ENCODE assay signal across 1 cellular context in the genomic region with DNA sequence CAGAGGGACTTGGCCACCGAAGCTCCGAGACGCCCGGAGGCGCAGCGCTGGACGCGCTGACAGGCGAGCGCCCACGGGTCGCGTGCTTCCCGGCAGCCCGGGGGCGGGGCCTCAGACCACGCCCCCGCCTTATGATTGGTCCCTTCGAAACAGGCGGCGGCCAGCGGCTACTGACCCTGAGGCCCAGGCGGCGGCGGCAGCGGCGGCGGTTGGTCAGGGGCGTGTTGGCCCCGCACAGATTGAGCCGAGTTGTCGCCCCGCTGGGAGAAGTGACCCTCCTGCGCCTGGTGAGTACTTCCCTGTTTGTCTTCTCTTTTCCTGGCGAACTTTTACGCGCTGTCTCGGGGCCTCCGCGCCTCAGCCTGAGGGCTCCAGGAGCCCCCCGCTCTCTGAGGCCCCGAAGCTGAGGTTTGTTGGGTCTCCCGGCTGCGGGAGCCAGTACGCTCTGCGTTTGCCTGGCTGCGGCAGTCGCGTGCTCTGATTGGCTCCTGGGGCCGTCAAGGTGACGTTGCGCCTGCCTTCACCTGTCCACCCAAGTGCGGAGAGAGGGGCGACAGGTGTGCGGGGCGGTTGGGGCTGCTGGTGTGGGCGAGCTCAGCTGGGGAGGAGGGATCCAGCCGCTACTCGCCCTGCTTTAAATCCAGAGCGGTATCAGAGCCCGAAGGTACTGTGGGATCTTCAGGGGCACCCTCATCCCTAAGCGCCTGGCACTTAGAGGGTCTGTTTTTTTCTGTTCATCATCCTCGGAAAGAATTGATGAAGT.
TF ChIP-seq lines count a peak whose summit lies in the region.

A gene (plus strand): TSS at position 186 of the 763 bp plus-strand sequence. CDS start 21,221 bp downstream, outside the sequence.

TF ChIP-seq in HepG2, 621 proteins besides CTCF, POLR2A, EP300 and RAD21 (continued from another document and continues in another):
- TF ChIP-seq, protein P1, sequence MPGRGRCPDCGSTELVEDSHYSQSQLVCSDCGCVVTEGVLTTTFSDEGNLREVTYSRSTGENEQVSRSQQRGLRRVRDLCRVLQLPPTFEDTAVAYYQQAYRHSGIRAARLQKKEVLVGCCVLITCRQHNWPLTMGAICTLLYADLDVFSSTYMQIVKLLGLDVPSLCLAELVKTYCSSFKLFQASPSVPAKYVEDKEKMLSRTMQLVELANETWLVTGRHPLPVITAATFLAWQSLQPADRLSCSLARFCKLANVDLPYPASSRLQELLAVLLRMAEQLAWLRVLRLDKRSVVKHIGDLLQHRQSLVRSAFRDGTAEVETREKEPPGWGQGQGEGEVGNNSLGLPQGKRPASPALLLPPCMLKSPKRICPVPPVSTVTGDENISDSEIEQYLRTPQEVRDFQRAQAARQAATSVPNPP (CRISPR knock-in tag; IDR thresholded peaks at IDR 0.05): peak; percentile 87; the same call in 1 of the 2 replicates
- TF ChIP-seq ZNF235 (CRISPR knock-in tag; IDR thresholded peaks at IDR 0.05; ENCODE audit: borderline replicate concordance): peak; percentile 67; the same call in 1 of the 2 replicates
- 0 out of 2 replicates have a peak, but pooled peaks have one; percentile 44 for TF ChIP-seq ZSCAN29 (CRISPR knock-in tag; conservative IDR thresholded peaks at IDR 0.05)
- peak; percentile 40 for TF ChIP-seq ZFP90 (CRISPR knock-in tag; IDR thresholded peaks at IDR 0.05; ENCODE audit: borderline replicate concordance)
- TF ChIP-seq PHF20 (CRISPR knock-in tag; IDR thresholded peaks at IDR 0.05): peak; percentile 67
- peak; percentile 53 for TF ChIP-seq CBFB (CRISPR knock-in tag; IDR thresholded peaks at IDR 0.05)
- peak; percentile 95 for TF ChIP-seq SAP130 (CRISPR knock-in tag; IDR thresholded peaks at IDR 0.05; ENCODE audit: low read depth)
- TF ChIP-seq, protein P2, sequence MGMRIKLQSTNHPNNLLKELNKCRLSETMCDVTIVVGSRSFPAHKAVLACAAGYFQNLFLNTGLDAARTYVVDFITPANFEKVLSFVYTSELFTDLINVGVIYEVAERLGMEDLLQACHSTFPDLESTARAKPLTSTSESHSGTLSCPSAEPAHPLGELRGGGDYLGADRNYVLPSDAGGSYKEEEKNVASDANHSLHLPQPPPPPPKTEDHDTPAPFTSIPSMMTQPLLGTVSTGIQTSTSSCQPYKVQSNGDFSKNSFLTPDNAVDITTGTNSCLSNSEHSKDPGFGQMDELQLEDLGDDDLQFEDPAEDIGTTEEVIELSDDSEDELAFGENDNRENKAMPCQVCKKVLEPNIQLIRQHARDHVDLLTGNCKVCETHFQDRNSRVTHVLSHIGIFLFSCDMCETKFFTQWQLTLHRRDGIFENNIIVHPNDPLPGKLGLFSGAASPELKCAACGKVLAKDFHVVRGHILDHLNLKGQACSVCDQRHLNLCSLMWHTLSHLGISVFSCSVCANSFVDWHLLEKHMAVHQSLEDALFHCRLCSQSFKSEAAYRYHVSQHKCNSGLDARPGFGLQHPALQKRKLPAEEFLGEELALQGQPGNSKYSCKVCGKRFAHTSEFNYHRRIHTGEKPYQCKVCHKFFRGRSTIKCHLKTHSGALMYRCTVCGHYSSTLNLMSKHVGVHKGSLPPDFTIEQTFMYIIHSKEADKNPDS (CRISPR knock-in tag; IDR thresholded peaks at IDR 0.05): peak; percentile 71; the same call in 1 of the 2 replicates
- TF ChIP-seq FOXJ3 (CRISPR knock-in tag; IDR thresholded peaks at IDR 0.05; ENCODE audit: borderline replicate concordance): no peak
- TF ChIP-seq ZNF749 (CRISPR knock-in tag; IDR thresholded peaks at IDR 0.05; ENCODE audit: borderline replicate concordance): peak; percentile 81; the same call in 1 of the 2 replicates
- TF ChIP-seq POLR2G (IDR thresholded peaks at IDR 0.05; ENCODE audit: low read depth, low read length): peak; percentile 80
- TF ChIP-seq ZNF232 (CRISPR knock-in tag; IDR thresholded peaks at IDR 0.05; ENCODE audit: borderline replicate concordance): no peak; the same call in 1 of the 2 replicates
- TF ChIP-seq DR1 (CRISPR knock-in tag; IDR thresholded peaks at IDR 0.05): peak; percentile 64; the same call in 1 of the 2 replicates
- no peak; the same call in 1 of the 2 replicates for TF ChIP-seq NCOA2 (CRISPR knock-in tag; IDR thresholded peaks at IDR 0.05)
- peak; percentile 26; the same call in 1 of the 2 replicates for TF ChIP-seq FOXA3 (CRISPR knock-in tag; IDR thresholded peaks at IDR 0.05)
- TF ChIP-seq KLF6 (CRISPR knock-in tag; IDR thresholded peaks at IDR 0.05): peak; percentile 79; the same call in 1 of the 2 replicates
- peak; percentile 59; the same call in 1 of the 2 replicates for TF ChIP-seq ZSCAN31 (CRISPR knock-in tag; IDR thresholded peaks at IDR 0.05; ENCODE audit: low read depth)
- peak; percentile 83 for TF ChIP-seq SALL1 (CRISPR knock-in tag; IDR thresholded peaks at IDR 0.05)
- TF ChIP-seq, protein P3, sequence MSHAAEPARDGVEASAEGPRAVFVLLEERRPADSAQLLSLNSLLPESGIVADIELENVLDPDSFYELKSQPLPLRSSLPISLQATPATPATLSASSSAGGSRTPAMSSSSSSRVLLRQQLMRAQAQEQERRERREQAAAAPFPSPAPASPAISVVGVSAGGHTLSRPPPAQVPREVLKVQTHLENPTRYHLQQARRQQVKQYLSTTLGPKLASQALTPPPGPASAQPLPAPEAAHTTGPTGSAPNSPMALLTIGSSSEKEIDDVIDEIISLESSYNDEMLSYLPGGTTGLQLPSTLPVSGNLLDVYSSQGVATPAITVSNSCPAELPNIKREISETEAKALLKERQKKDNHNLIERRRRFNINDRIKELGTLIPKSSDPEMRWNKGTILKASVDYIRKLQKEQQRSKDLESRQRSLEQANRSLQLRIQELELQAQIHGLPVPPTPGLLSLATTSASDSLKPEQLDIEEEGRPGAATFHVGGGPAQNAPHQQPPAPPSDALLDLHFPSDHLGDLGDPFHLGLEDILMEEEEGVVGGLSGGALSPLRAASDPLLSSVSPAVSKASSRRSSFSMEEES (CRISPR knock-in tag; IDR thresholded peaks at IDR 0.05): peak; percentile 77
- no peak for TF ChIP-seq ZNF24 (IDR thresholded peaks at IDR 0.05)
- TF ChIP-seq ZFP36L1 (CRISPR knock-in tag; IDR thresholded peaks at IDR 0.05): peak; percentile 94; the same call in 1 of the 2 replicates
- TF ChIP-seq, protein P4, sequence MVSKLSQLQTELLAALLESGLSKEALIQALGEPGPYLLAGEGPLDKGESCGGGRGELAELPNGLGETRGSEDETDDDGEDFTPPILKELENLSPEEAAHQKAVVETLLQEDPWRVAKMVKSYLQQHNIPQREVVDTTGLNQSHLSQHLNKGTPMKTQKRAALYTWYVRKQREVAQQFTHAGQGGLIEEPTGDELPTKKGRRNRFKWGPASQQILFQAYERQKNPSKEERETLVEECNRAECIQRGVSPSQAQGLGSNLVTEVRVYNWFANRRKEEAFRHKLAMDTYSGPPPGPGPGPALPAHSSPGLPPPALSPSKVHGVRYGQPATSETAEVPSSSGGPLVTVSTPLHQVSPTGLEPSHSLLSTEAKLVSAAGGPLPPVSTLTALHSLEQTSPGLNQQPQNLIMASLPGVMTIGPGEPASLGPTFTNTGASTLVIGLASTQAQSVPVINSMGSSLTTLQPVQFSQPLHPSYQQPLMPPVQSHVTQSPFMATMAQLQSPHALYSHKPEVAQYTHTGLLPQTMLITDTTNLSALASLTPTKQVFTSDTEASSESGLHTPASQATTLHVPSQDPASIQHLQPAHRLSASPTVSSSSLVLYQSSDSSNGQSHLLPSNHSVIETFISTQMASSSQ (IDR thresholded peaks at IDR 0.05; ENCODE audit: low read depth): no peak
- TF ChIP-seq, protein P4 (CRISPR knock-in tag; IDR thresholded peaks at IDR 0.05; ENCODE audit: borderline replicate concordance): peak; percentile 70
- TF ChIP-seq AGO2 (optimal IDR thresholded peaks at IDR 0.05; ENCODE audit: low read depth, low read length): no peak
- TF ChIP-seq, protein P5, sequence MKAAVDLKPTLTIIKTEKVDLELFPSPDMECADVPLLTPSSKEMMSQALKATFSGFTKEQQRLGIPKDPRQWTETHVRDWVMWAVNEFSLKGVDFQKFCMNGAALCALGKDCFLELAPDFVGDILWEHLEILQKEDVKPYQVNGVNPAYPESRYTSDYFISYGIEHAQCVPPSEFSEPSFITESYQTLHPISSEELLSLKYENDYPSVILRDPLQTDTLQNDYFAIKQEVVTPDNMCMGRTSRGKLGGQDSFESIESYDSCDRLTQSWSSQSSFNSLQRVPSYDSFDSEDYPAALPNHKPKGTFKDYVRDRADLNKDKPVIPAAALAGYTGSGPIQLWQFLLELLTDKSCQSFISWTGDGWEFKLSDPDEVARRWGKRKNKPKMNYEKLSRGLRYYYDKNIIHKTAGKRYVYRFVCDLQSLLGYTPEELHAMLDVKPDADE (CRISPR knock-in tag; IDR thresholded peaks at IDR 0.05): no peak
- TF ChIP-seq ZNF792 (CRISPR knock-in tag; IDR thresholded peaks at IDR 0.05): no peak
- no peak for TF ChIP-seq JARID2 (CRISPR knock-in tag; IDR thresholded peaks at IDR 0.05; ENCODE audit: insufficient replicate concordance)
- no peak for TF ChIP-seq DNMT3B (CRISPR knock-in tag; conservative IDR thresholded peaks at IDR 0.05)
- TF ChIP-seq, protein P6, sequence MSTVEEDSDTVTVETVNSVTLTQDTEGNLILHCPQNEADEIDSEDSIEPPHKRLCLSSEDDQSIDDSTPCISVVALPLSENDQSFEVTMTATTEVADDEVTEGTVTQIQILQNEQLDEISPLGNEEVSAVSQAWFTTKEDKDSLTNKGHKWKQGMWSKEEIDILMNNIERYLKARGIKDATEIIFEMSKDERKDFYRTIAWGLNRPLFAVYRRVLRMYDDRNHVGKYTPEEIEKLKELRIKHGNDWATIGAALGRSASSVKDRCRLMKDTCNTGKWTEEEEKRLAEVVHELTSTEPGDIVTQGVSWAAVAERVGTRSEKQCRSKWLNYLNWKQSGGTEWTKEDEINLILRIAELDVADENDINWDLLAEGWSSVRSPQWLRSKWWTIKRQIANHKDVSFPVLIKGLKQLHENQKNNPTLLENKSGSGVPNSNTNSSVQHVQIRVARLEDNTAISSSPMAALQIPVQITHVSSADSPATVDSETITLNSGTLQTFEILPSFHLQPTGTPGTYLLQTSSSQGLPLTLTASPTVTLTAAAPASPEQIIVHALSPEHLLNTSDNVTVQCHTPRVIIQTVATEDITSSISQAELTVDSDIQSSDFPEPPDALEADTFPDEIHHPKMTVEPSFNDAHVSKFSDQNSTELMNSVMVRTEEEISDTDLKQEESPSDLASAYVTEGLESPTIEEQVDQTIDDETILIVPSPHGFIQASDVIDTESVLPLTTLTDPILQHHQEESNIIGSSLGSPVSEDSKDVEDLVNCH (CRISPR knock-in tag; IDR thresholded peaks at IDR 0.05): no peak
- TF ChIP-seq, protein P7, sequence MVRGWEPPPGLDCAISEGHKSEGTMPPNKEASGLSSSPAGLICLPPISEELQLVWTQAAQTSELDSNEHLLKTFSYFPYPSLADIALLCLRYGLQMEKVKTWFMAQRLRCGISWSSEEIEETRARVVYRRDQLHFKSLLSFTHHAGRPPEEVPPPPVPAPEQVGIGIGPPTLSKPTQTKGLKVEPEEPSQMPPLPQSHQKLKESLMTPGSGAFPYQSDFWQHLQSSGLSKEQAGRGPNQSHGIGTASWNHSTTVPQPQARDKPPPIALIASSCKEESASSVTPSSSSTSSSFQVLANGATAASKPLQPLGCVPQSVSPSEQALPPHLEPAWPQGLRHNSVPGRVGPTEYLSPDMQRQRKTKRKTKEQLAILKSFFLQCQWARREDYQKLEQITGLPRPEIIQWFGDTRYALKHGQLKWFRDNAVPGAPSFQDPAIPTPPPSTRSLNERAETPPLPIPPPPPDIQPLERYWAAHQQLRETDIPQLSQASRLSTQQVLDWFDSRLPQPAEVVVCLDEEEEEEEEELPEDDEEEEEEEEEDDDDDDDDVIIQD (CRISPR knock-in tag; IDR thresholded peaks at IDR 0.05; ENCODE audit: low read depth): peak; percentile 65
- TF ChIP-seq ZNF589 (CRISPR knock-in tag; conservative IDR thresholded peaks at IDR 0.05): 0 out of 2 replicates have a peak, but pooled peaks have one; percentile 33
- TF ChIP-seq ZNF34 (CRISPR knock-in tag; IDR thresholded peaks at IDR 0.05; ENCODE audit: borderline replicate concordance): peak; percentile 80; the same call in 1 of the 2 replicates
- TF ChIP-seq, protein P8, sequence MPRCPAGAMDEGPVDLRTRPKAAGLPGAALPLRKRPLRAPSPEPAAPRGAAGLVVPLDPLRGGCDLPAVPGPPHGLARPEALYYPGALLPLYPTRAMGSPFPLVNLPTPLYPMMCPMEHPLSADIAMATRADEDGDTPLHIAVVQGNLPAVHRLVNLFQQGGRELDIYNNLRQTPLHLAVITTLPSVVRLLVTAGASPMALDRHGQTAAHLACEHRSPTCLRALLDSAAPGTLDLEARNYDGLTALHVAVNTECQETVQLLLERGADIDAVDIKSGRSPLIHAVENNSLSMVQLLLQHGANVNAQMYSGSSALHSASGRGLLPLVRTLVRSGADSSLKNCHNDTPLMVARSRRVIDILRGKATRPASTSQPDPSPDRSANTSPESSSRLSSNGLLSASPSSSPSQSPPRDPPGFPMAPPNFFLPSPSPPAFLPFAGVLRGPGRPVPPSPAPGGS (CRISPR knock-in tag; IDR thresholded peaks at IDR 0.05): peak; percentile 82; the same call in 1 of the 2 replicates
- peak; percentile 94 for TF ChIP-seq MEIS1 (CRISPR knock-in tag; IDR thresholded peaks at IDR 0.05; ENCODE audit: borderline replicate concordance)
- TF ChIP-seq, protein P9, sequence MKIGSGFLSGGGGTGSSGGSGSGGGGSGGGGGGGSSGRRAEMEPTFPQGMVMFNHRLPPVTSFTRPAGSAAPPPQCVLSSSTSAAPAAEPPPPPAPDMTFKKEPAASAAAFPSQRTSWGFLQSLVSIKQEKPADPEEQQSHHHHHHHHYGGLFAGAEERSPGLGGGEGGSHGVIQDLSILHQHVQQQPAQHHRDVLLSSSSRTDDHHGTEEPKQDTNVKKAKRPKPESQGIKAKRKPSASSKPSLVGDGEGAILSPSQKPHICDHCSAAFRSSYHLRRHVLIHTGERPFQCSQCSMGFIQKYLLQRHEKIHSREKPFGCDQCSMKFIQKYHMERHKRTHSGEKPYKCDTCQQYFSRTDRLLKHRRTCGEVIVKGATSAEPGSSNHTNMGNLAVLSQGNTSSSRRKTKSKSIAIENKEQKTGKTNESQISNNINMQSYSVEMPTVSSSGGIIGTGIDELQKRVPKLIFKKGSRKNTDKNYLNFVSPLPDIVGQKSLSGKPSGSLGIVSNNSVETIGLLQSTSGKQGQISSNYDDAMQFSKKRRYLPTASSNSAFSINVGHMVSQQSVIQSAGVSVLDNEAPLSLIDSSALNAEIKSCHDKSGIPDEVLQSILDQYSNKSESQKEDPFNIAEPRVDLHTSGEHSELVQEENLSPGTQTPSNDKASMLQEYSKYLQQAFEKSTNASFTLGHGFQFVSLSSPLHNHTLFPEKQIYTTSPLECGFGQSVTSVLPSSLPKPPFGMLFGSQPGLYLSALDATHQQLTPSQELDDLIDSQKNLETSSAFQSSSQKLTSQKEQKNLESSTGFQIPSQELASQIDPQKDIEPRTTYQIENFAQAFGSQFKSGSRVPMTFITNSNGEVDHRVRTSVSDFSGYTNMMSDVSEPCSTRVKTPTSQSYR (CRISPR knock-in tag; IDR thresholded peaks at IDR 0.05; ENCODE audit: borderline replicate concordance): no peak
- no peak for TF ChIP-seq ZNF530 (CRISPR knock-in tag; IDR thresholded peaks at IDR 0.05; ENCODE audit: low read depth)
- peak; percentile 95; the same call in 1 of the 2 replicates for TF ChIP-seq ZNF451 (CRISPR knock-in tag; IDR thresholded peaks at IDR 0.05)
